31 cellular contexts compared by ENCODE assay signal in the genomic region with DNA sequence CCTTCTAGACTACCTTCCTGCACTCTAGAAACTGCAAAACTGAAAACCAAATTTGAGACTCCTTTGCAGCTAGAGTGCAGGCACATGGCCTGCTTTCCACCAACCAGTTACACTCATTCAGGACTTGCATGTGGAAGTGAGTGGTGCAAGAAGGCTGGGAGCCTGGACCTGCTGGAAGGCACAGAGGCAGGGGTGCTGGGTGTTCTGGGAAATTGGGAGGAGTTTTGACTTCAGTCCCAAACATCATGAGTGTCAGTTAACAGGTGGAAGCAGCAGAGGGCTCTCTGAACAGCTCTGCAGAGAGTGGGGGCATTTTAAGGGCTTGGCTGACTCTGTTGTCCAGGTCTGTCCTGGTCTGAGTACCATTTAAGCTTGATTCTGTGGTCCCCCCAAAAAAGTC. TPM values are rescaled to one million over a fixed set of nuclear protein-coding genes. Genes with fewer than 3 reads are reported as not detected.
"Had no signal": no experiment of that assay in that cellular context is flagged by ENCODE, and none has a peak within 500 bp of the region (broad histone marks: within the 10 kb centered on the region; RNA-seq: fewer than 3 reads in every experiment).

No MANE protein-coding gene starts in this region.

- H3K27me3 ChIP-seq: body of pancreas, left lung, pancreas, stomach, thyroid gland had no signal

- H3K4me3 ChIP-seq: body of pancreas, esophagus squamous epithelium, heart right ventricle, left lung, lower lobe of right lung, mucosa of descending colon, pancreas, psoas muscle, smooth muscle cell, stomach, thyroid gland had no signal

- H3K27ac ChIP-seq: body of pancreas, esophagus squamous epithelium, left lung, lower lobe of right lung, pancreas, psoas muscle, stomach, thyroid gland had no signal

- H3K9me3 Mint-ChIP-seq: activated CD4-positive, alpha-beta memory T cell treated with anti-CD3 and anti-CD28 coated beads, Interleukin-2, amount 10 ng/mL, durations not matched to agents 7 days and 5 days; activated CD4-positive, alpha-beta T cell treated with anti-CD3 and anti-CD28 coated beads, Interleukin-2, amount 10 ng/mL, durations not matched to agents 7 days and 5 days; activated T-helper 2 cell treated with anti-CD3 and anti-CD28 coated beads, Interferon-gamma antibody, Interleukin-2, Interleukin-4, amounts not matched to agents 10 μg/mL and 5 μg/mL and 100 μg/mL, durations not matched to agents 14 hours and 24 hours and 36 hours; natural killer cell treated with Interleukin-12 subunit alpha and Interleukin-12 subunit beta and Interleukin-15 and Interleukin-18, amount 100 ng/mL, for 72 hours; stimulated activated memory B cell treated with anti-CD40 and anti-IgM and Interleukin-4, amounts not matched to agents 10 μg/mL and 1 μg/mL and 100 μg/mL, for 72 hours had no signal

- ATAC-seq: body of pancreas; heart right ventricle; left lung; lower lobe of right lung; mucosa of descending colon; natural killer cell treated with Interleukin-12 subunit alpha and Interleukin-12 subunit beta and Interleukin-15 and Interleukin-18, amount 100 ng/mL, for 72 hours; pancreas; psoas muscle; stimulated activated memory B cell treated with anti-CD40 and anti-IgM and Interleukin-4, amounts not matched to agents 10 μg/mL and 1 μg/mL and 100 μg/mL, for 72 hours; T-helper 17 cell had no signal

- DNase-seq: activated CD4-positive, alpha-beta memory T cell treated with anti-CD3 and anti-CD28 coated beads, Interleukin-2, amount 10 ng/mL, durations not matched to agents 7 days and 5 days; activated CD4-positive, alpha-beta T cell treated with anti-CD3 and anti-CD28 coated beads for 1 hour; activated CD4-positive, alpha-beta T cell treated with anti-CD3 and anti-CD28 coated beads, Interleukin-2, amount 10 ng/mL, durations not matched to agents 7 days and 5 days; activated T-cell treated with anti-CD3 and anti-CD28 coated beads, Interleukin-2, amount 50 U/mL, for 48 hours; aorta; body of pancreas; dermis blood vessel endothelial cell; effector CD4-positive, alpha-beta T cell; esophagus squamous epithelium; foreskin melanocyte; heart right ventricle; kidney glomerular epithelial cell; left lung; lower lobe of right lung; mucosa of descending colon; pancreas; psoas muscle; stimulated activated CD4-positive, alpha-beta T cell treated with anti-CD3 and anti-CD28 coated beads, Interleukin-1b, Interleukin-23, amount 100 ng/mL, for 48 hours; stimulated activated CD4-positive, alpha-beta T cell treated with anti-CD3 and anti-CD28 coated beads, Interleukin-4, amount 100 ng/mL, for 4 hours; stimulated activated CD8-positive, alpha-beta memory T cell treated with anti-CD3 and anti-CD28 coated beads, Interleukin-4, amount 100 ng/mL, for 48 hours; stomach; T-helper 17 cell; T1000; thyroid gland had no signal

- H3K36me3 Mint-ChIP-seq: activated naive CD8-positive, alpha-beta T cell; natural killer cell treated with Interleukin-12 subunit alpha and Interleukin-12 subunit beta and Interleukin-15 and Interleukin-18, amount 100 ng/mL, for 72 hours; stimulated activated memory B cell treated with anti-CD40 and anti-IgM and Interleukin-4, amounts not matched to agents 10 μg/mL and 1 μg/mL and 100 μg/mL, for 72 hours had no signal

- H3K27ac Mint-ChIP-seq: activated CD4-positive, alpha-beta memory T cell treated with anti-CD3 and anti-CD28 coated beads, Interleukin-2, amount 10 ng/mL, durations not matched to agents 7 days and 5 days; activated CD4-positive, alpha-beta T cell treated with anti-CD3 and anti-CD28 coated beads, Interleukin-2, amount 10 ng/mL, durations not matched to agents 7 days and 5 days; activated naive CD8-positive, alpha-beta T cell; activated T-helper 2 cell treated with anti-CD3 and anti-CD28 coated beads, Interferon-gamma antibody, Interleukin-2, Interleukin-4, amounts not matched to agents 10 μg/mL and 5 μg/mL and 100 μg/mL, durations not matched to agents 14 hours and 24 hours and 36 hours; natural killer cell treated with Interleukin-12 subunit alpha and Interleukin-12 subunit beta and Interleukin-15 and Interleukin-18, amount 100 ng/mL, for 72 hours; stimulated activated memory B cell treated with anti-CD40 and anti-IgM and Interleukin-4, amounts not matched to agents 10 μg/mL and 1 μg/mL and 100 μg/mL, for 72 hours had no signal

- H3K9me3 ChIP-seq: body of pancreas, esophagus squamous epithelium, heart right ventricle, left lung, lower lobe of right lung, mucosa of descending colon, pancreas, psoas muscle, stomach, thyroid gland had no signal

- H3K36me3 ChIP-seq: esophagus squamous epithelium, heart right ventricle, left lung, lower lobe of right lung, pancreas, stomach, thyroid gland had no signal

- H3K4me3 Mint-ChIP-seq: activated CD4-positive, alpha-beta memory T cell treated with anti-CD3 and anti-CD28 coated beads, Interleukin-2, amount 10 ng/mL, durations not matched to agents 7 days and 5 days; activated CD4-positive, alpha-beta T cell treated with anti-CD3 and anti-CD28 coated beads, Interleukin-2, amount 10 ng/mL, durations not matched to agents 7 days and 5 days; activated naive CD8-positive, alpha-beta T cell; natural killer cell treated with Interleukin-12 subunit alpha and Interleukin-12 subunit beta and Interleukin-15 and Interleukin-18, amount 100 ng/mL, for 72 hours; stimulated activated memory B cell treated with anti-CD40 and anti-IgM and Interleukin-4, amounts not matched to agents 10 μg/mL and 1 μg/mL and 100 μg/mL, for 72 hours; T-helper 17 cell had no signal

RNA-seq across cellular contexts. Expression of gene SYT13, which starts 49.3 kb away (rescaled TPM):
- total RNA-seq: activated CD4-positive, alpha-beta memory T cell treated with anti-CD3 and anti-CD28 coated beads, Interleukin-2, amount 10 ng/mL, durations not matched to agents 7 days and 5 days; activated CD4-positive, alpha-beta T cell treated with anti-CD3 and anti-CD28 coated beads, Interleukin-2, amount 10 ng/mL, durations not matched to agents 7 days and 5 days; activated T-helper 2 cell treated with anti-CD3 and anti-CD28 coated beads, Interferon-gamma antibody, Interleukin-2, Interleukin-4, amounts not matched to agents 10 μg/mL and 5 μg/mL and 100 μg/mL, durations not matched to agents 14 hours and 24 hours and 36 hours; dermis blood vessel endothelial cell; lower lobe of right lung; mesenteric fat pad; natural killer cell treated with Interleukin-12 subunit alpha and Interleukin-12 subunit beta and Interleukin-15 and Interleukin-18, amount 100 ng/mL, for 72 hours; ureter had no signal
